ENCODE assay signal across 8 cellular contexts in the genomic region with DNA sequence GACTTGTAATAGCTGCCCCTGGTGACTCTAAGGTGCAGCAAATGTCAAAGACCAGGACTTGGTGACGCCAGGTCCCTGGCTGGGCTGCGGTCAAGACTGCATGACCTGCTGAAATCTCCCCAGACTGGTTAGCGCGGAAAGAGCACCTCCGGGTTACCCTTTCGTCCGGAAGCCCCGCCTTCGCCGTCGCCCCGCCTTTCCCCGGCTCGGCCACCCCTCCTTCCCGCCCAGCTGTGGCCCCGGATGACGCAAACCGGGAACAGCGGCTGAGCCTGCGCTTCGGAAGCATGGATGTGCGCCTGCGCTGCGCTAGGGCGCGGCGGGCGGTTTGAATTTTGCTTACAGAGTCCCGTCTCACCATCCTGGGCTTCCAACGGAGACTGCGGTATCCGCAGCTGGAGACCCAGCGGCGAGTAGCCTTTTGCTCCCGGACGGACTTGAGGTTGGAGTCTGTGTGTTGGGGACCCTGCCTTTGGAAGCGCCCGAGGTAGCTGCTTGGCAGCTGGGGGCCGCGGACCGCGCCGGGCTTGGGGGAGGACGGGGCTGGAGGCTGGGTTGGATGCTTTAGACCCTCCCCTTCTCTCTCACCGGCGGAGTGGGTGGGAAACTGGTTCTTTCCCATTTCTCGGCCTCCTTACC. TPM values are rescaled to one million over a fixed set of nuclear protein-coding genes. Genes with fewer than 3 reads are reported as not detected.
DNase-seq lines count a peak whose midpoint lies in the region; ATAC-seq, FAIRE-seq and TF ChIP-seq lines count a peak whose summit lies in the region.

SKA1 (plus strand) TSS at position 294 of the 639 bp plus-strand sequence. CDS start 785 bp downstream, outside the sequence.

- peak; percentile 64 for FAIRE-seq in kidney (lab: Jason Lieb, UNC)

- TF ChIP-seq CTCF in choroid plexus epithelial cell (conservative IDR thresholded peaks at IDR 0.05; ENCODE audit: low read depth, low read length), result no peak
- TF ChIP-seq CTCF in kidney (IDR thresholded peaks at IDR 0.05; ENCODE audit: borderline replicate concordance, extremely low read depth, insufficient read depth), result no peak

- peak within 1 kb of the TSS; percentile 84 to 86 for H3K27ac ChIP-seq in kidney (ENCODE audit: low read depth in 2 of 2, low read length in 2 of 2)

- intact Hi-C loops in kidney (cut with DNase I), result no loop called here

- ATAC-seq in HG03439 (IDR thresholded peaks at IDR 0.05; ENCODE audit: unreplicated experiment), result peak; percentile 92

- H3K4me1 ChIP-seq in kidney (ENCODE audit: control insufficient read depth in 1 of 2, insufficient read depth in 1 of 2, low read depth in 1 of 2, low read length in 2 of 2), result peaks cover 0 to 13% of the 10 kb centered on the region in 2 donors

- peak; percentile 86 for TF ChIP-seq POLR2A in GM19193 (IDR thresholded peaks at IDR 0.05; ENCODE audit: extremely low read depth, insufficient read depth, insufficient read length)

- no peaks in the 10 kb centered on the region for H3K36me3 ChIP-seq in kidney (ENCODE audit: control insufficient read depth in 1 of 2, insufficient read depth in 2 of 2, low read length in 2 of 2)

- H3K4me3 ChIP-seq in choroid plexus epithelial cell (ENCODE audit: low read depth, low read length) (peak within 1 kb of the TSS; percentile 80), kidney (ENCODE audit: low read length in 2 of 2) (peak within 1 kb of the TSS; percentile 73 to 76)

- peak within 1 kb of the TSS; percentile 59 to 73 for H3K9ac ChIP-seq in kidney (ENCODE audit: low read length in 2 of 2)

- peak; percentile 87 to 89 for DNase-seq in AML-193 (lab: John Stamatoyannopoulos, UW)
- peak; percentile 81 for DNase-seq in NCI-H510A treated with DMSO at 0.1 percent for 48 hours (lab: John Stamatoyannopoulos, UW)
- DNase-seq in activated CD4-positive, alpha-beta T cell treated with anti-CD3 and anti-CD28 coated beads for 24 hours (ENCODE audit: low read depth in 2 of 2), result peak; percentile 82 to 84
- DNase-seq in choroid plexus epithelial cell (ENCODE audit: low read depth), result peak; percentile 95
- DNase-seq in kidney, result peak; percentile 97
- peak; percentile 94 for DNase-seq in stimulated activated CD4-positive, alpha-beta T cell treated with anti-CD3 and anti-CD28 coated beads, Interleukin-15, amount 100 ng/mL, for 24 hours

- no peaks in the 10 kb centered on the region for H3K9me3 ChIP-seq in kidney (ENCODE audit: control insufficient read depth in 1 of 2, low read length in 2 of 2)

RNA-seq across cellular contexts. Expression of gene SKA1, which starts in this region (rescaled TPM):
- 0.31 TPM for total RNA-seq in kidney
- not detected for polyA plus RNA-seq in kidney (ENCODE audit: insufficient read depth, low read depth, low replicate concordance)

Comparison
In these comparisons a context has a peak if more than half of its experiments do, and no peak if none do; other contexts are left out.
1. Peak in every context shown above with its lines: DNase-seq, ATAC-seq, H3K4me3 ChIP-seq and H3K27ac ChIP-seq.
2. Peak in DNase-seq, H3K4me3 ChIP-seq, H3K27ac ChIP-seq and H3K9ac ChIP-seq in kidney; RNA of the gene not detected or under 1 TPM.